ENCODE assay signal across 5 cellular contexts in genomic region chr14:87467578-87467977, GRCh38.
"Had no signal": no experiment of that assay in that cellular context is flagged by ENCODE, and none has a peak within 500 bp of the region (broad histone marks: within the 10 kb centered on the region; RNA-seq: fewer than 3 reads in every experiment).

No MANE protein-coding gene starts in this region.

- H3K4me3 ChIP-seq: K562 had no signal

- DNase-seq: IMR-90, KBM-7, KG1 had no signal

- H3K27ac ChIP-seq: HL-60 had no signal
